In genomic region chr14:33938131-33938949, GRCh38 we compare ENCODE assay signal across 8 cellular contexts. TPM values are rescaled to one million over a fixed set of nuclear protein-coding genes. Genes with fewer than 3 reads are reported as not detected.
DNase-seq lines count a peak whose midpoint lies in the region; ATAC-seq and TF ChIP-seq lines count a peak whose summit lies in the region.

No MANE protein-coding gene starts in this region.

- H4K20me1 ChIP-seq in osteoblast (ENCODE audit: insufficient read depth, low read length) = no peaks in the 10 kb centered on the region

- intact Hi-C loops in Panc1 (cut with micrococcal nuclease; ENCODE audit: unreplicated experiment) = no loop called here
- intact Hi-C loops in ovary (cut with DNase I) = no loop called here
- intact Hi-C loops in natural killer cell (cut with micrococcal nuclease) = no loop called here

- H3K27ac Mint-ChIP-seq in natural killer cell = no peak overlapping the region

- H2AFZ ChIP-seq in osteoblast (ENCODE audit: low read length) = no peak overlapping the region

- peak overlapping the region; percentile 51; the same call in 1 of the 2 replicates for H3K27ac ChIP-seq in Panc1 (ENCODE audit: low read length)
- H3K27ac ChIP-seq in ovary = no peak overlapping the region
- H3K27ac ChIP-seq in osteoblast (ENCODE audit: low read depth, low read length) = no peak overlapping the region

- in situ Hi-C loops in Panc1 (cut with HindIII; ENCODE audit: low pct_unique_long_range_greater_than_20kb, low sequenced_read_pairs) = no loop called here

- no peaks in the 10 kb centered on the region for H3K9me3 Mint-ChIP-seq in natural killer cell

- no peak for TF ChIP-seq POLR2A in ovary (IDR thresholded peaks at IDR 0.05)

- H3K4me3 Mint-ChIP-seq in natural killer cell = no peak overlapping the region

- DNase-seq in NCI-H524 (lab: John Stamatoyannopoulos, UW) = peak; percentile 60 to 93
- DNase-seq in NCI-H524 treated with DMSO at 0.1 percent for 48 hours (lab: John Stamatoyannopoulos, UW) = no peak
- no peak for DNase-seq in Panc1 (ENCODE audit: low read depth, low spot score)
- DNase-seq in fibroblast of pulmonary artery (ENCODE audit: low read depth) = peak; percentile 60
- peak; percentile 11 to 41 (median 32) for DNase-seq in ovary
- no peak for DNase-seq in natural killer cell
- DNase-seq in stimulated activated CD8-positive, alpha-beta memory T cell treated with anti-CD3 and anti-CD28 coated beads, Interleukin-4, amount 100 ng/mL, for 48 hours = no peak
- no peak for DNase-seq in osteoblast (ENCODE audit: insufficient read length, low spot score, missing footprints)

- TF ChIP-seq CTCF in Panc1 (IDR thresholded peaks at IDR 0.05) (no peak), fibroblast of pulmonary artery (IDR thresholded peaks at IDR 0.05; ENCODE audit: low read length, missing control alignments) (no peak), ovary (IDR thresholded peaks at IDR 0.05) (no peak), natural killer cell (IDR thresholded peaks at IDR 0.05) (no peak), osteoblast (IDR thresholded peaks at IDR 0.05; ENCODE audit: extremely low read depth, low read depth, low read length) (no peak)

- no peaks in the 10 kb centered on the region for H3K36me3 Mint-ChIP-seq in natural killer cell

- no peak overlapping the region for H3K4me2 ChIP-seq in osteoblast (ENCODE audit: insufficient read depth, low read length)

- no peaks in the 10 kb centered on the region; the same call in 1 of the 2 replicates for H3K4me1 ChIP-seq in Panc1 (ENCODE audit: control insufficient read depth, insufficient read depth, low read length)
- H3K4me1 ChIP-seq in ovary (ENCODE audit: insufficient read depth) = peaks cover 5% of the 10 kb centered on the region
- no peaks in the 10 kb centered on the region for H3K4me1 ChIP-seq in osteoblast (ENCODE audit: insufficient read depth, low read length)

- H3K36me3 ChIP-seq in Panc1 (ENCODE audit: control insufficient read depth, insufficient read depth, low read length) (no peaks in the 10 kb centered on the region), ovary (no peaks in the 10 kb centered on the region), osteoblast (ENCODE audit: insufficient read depth, low read length) (no peaks in the 10 kb centered on the region)

- H3K27me3 ChIP-seq in Panc1 (ENCODE audit: control insufficient read depth, insufficient read depth, low read length) (no peaks in the 10 kb centered on the region), ovary (no peaks in the 10 kb centered on the region), osteoblast (ENCODE audit: insufficient read depth, low read length) (no peaks in the 10 kb centered on the region)

- no peak for TF ChIP-seq EP300 in ovary (IDR thresholded peaks at IDR 0.05)

- WGBS in ovary, 3 donors = 15 to 19% (median 15%) methylated on average over 20 of the region's 20 CpGs

- H3K79me2 ChIP-seq in osteoblast (ENCODE audit: insufficient read depth, low read length) = no peaks in the 10 kb centered on the region

- peaks cover 4 to 8% of the 10 kb centered on the region in 2 donors for H3K27me3 Mint-ChIP-seq in natural killer cell (ENCODE audit: low read depth in 2 of 2)

- 0 out of 4 replicates have a peak overlapping the region, but pooled peaks of 1 of the 2 experiments have one; percentile 11 for H3K4me3 ChIP-seq in Panc1 (ENCODE audit: low read depth in 2 of 2, low read length in 2 of 2)
- no peak overlapping the region for H3K4me3 ChIP-seq in fibroblast of pulmonary artery (replicated peaks; ENCODE audit: low read depth, low read length)
- H3K4me3 ChIP-seq in ovary = no peak overlapping the region
- H3K4me3 ChIP-seq in osteoblast (ENCODE audit: insufficient read depth, low read length) = no peak overlapping the region

- no TSS peak for BruUV-seq in Panc1 (replicated peaks; lab: Mats Ljungman, UMichigan)

- CTCF ChIA-PET in Panc1 (lab: Charles Lee) = no interaction called here

- POLR2A ChIA-PET in Panc1 (lab: Charles Lee) = no interaction called here

- ATAC-seq in Panc1 = peak; percentile 74; the same call in 1 of the 2 replicates
- ATAC-seq in natural killer cell = no peak

- H3K9me3 ChIP-seq in Panc1 (ENCODE audit: control insufficient read depth, insufficient read depth, low read depth, low read length) = no peaks in the 10 kb centered on the region
- H3K9me3 ChIP-seq in ovary = no peaks in the 10 kb centered on the region
- H3K9me3 ChIP-seq in osteoblast (ENCODE audit: low read depth, low read length) = no peaks in the 10 kb centered on the region

- H3K4me1 Mint-ChIP-seq in natural killer cell = no peaks in the 10 kb centered on the region

RNA-seq across cellular contexts. Expression of gene EGLN3, which starts 12.5 kb away (rescaled TPM):
- total RNA-seq in Panc1 (2021; ENCODE audit: unreplicated experiment) (3.6 TPM), ovary (1 to 10 TPM; 1.8 to 5.1 (median 2.4) TPM), natural killer cell (1 to 10 TPM in 1 of 3 donors, under 1 TPM in 2; 0.52 to 1.1 (median 0.57) TPM), osteoblast (under 0.01 and 0.29 TPM in 2 replicates)
- polyA plus RNA-seq in Panc1 (2012; ENCODE audit: insufficient read length) = 3.9 TPM
- polyA plus RNA-seq in ovary = 1 to 10 TPM; 1.7 to 4.3 TPM

Comparison
In these comparisons a context has a peak if more than half of its experiments do, and no peak if none do; other contexts are left out.
1. DNase-seq: peak in NCI-H524 (2 of 2), fibroblast of pulmonary artery (single experiment) and ovary (5 of 5); none in NCI-H524 treated with DMSO at 0.1 percent for 48 hours (single experiment), Panc1 (single experiment), natural killer cell (single experiment), stimulated activated CD8-positive, alpha-beta memory T cell treated with anti-CD3 and anti-CD28 coated beads, Interleukin-4, amount 100 ng/mL, for 48 hours (single experiment) and osteoblast (single experiment).